In genomic region chr7:100465702-100466311, GRCh38 we compare ENCODE assay signal across 8 cellular contexts. TPM values are rescaled to one million over a fixed set of nuclear protein-coding genes. Genes with fewer than 3 reads are reported as not detected.
DNase-seq lines count a peak whose midpoint lies in the region; ATAC-seq and TF ChIP-seq lines count a peak whose summit lies in the region.

No MANE protein-coding gene starts in this region.

- peak; percentile 77 for TF ChIP-seq CTCF in astrocyte of the cerebellum (IDR thresholded peaks at IDR 0.05; ENCODE audit: low read depth, low read length, missing control alignments)
- TF ChIP-seq CTCF in gastrocnemius medialis (IDR thresholded peaks at IDR 0.05 in 4 of 5, conservative IDR thresholded peaks at IDR 0.05 in 1 of 5): peak; percentile 21 to 64 (median 52)

- 7% methylated on average over 17 of the region's 17 CpGs for WGBS in right cardiac atrium

- H3K9me3 ChIP-seq in ES-I3 (ENCODE audit: control insufficient read depth, insufficient read depth, low read length): no peaks in the 10 kb centered on the region
- H3K9me3 ChIP-seq in right cardiac atrium (ENCODE audit: control insufficient read depth, low read length): no peaks in the 10 kb centered on the region
- H3K9me3 ChIP-seq in gastrocnemius medialis: no peaks in the 10 kb centered on the region

- peak; percentile 86 to 89 for ATAC-seq in right cardiac atrium
- peak; percentile 72 to 81 for ATAC-seq in gastrocnemius medialis
- ATAC-seq in HG02852 (IDR thresholded peaks at IDR 0.05; ENCODE audit: unreplicated experiment): no peak

- no peak overlapping the region for H3K4me3 ChIP-seq in astrocyte of the cerebellum (ENCODE audit: low read depth, low read length)
- no peak overlapping the region for H3K4me3 ChIP-seq in right cardiac atrium (ENCODE audit: low read length)
- peak overlapping the region in 1 of 4 donors; percentile 28 for H3K4me3 ChIP-seq in gastrocnemius medialis

- DNase-seq in NCI-H1930 (lab: John Stamatoyannopoulos, UW): peak; percentile 63 to 78
- peak; percentile 28 for DNase-seq in astrocyte of the cerebellum (ENCODE audit: low read depth)
- DNase-seq in right cardiac atrium: peak; percentile 82 to 94 (median 93)
- peak in 1 of 2 donors; percentile 72 for DNase-seq in gastrocnemius medialis
- DNase-seq in activated effector memory CD4-positive, alpha-beta T cell treated with anti-CD3 and anti-CD28 coated beads, Interleukin-2, amount 50 U/mL, for 16 hours: no peak
- DNase-seq in activated gamma-delta T cell treated with Interleukin-2 at 50 U/mL for 16 hours: no peak

- no peaks in the 10 kb centered on the region for H3K36me3 ChIP-seq in ES-I3 (ENCODE audit: insufficient read depth, low read length)
- peaks cover 0 to 4% of the 10 kb centered on the region in 2 donors for H3K36me3 ChIP-seq in gastrocnemius medialis

- in situ Hi-C loops in astrocyte of the cerebellum (cut with HindIII; ENCODE audit: low sequenced_read_pairs) (no loop called here), gastrocnemius medialis (cut with MboI; ENCODE audit: low sequenced_read_pairs in 4 of 4) (loop anchor here in 3 of 4 donors (25.0 kb wide), 3 partner anchors 96 to 396 kb away; partner anchors contain the start of genes SLC12A9 (in 2 of the 3), TRIP6 (in 2 of the 3), EPO (in 1 of the 3) and POP7 (in 1 of the 3))

- H3K27me3 ChIP-seq in right cardiac atrium (ENCODE audit: control insufficient read depth, insufficient read depth) (no peaks in the 10 kb centered on the region), gastrocnemius medialis (no peaks in the 10 kb centered on the region)

- peaks cover 4% of the 10 kb centered on the region; the same call in 1 of the 2 replicates for H3K4me1 ChIP-seq in ES-I3 (ENCODE audit: insufficient read depth, low read length)
- H3K4me1 ChIP-seq in right cardiac atrium (ENCODE audit: control insufficient read depth, insufficient read depth, low read length): peaks cover 3% of the 10 kb centered on the region
- peaks cover 4 to 13% of the 10 kb centered on the region in 2 donors for H3K4me1 ChIP-seq in gastrocnemius medialis

- H3K27ac ChIP-seq in right cardiac atrium (ENCODE audit: low read length) (peak overlapping the region; percentile 69), gastrocnemius medialis (peak overlapping the region in 2 of 4 donors; percentile 7 to 53)

- intact Hi-C loops in right cardiac atrium (cut with DNase I) (loop anchor here (5.0 to 10.0 kb wide), 4 partner anchors 91 to 229 kb away; partner anchors contain the start of gene GIGYF1 (in 2 of the 4)), gastrocnemius medialis (cut with DNase I; ENCODE audit: low total_unique reads) (loop anchor here (5.0 kb wide), 1 partner anchor 261 kb away; no protein-coding TSS in a partner anchor)

- TF ChIP-seq POLR2A in gastrocnemius medialis (IDR thresholded peaks at IDR 0.05): no peak

- H3K9ac ChIP-seq in ES-I3 (ENCODE audit: low read depth, low read length): peak overlapping the region; percentile 36; the same call in 1 of the 2 replicates

RNA-seq across cellular contexts. Expression of gene SPACDR, which starts 1.7 kb away (rescaled TPM):
- total RNA-seq in right cardiac atrium: under 1 TPM in 1 of 4 donors, not detected in 3; 0.44 TPM
- polyA plus RNA-seq in right cardiac atrium: 0.11 TPM
- total RNA-seq in gastrocnemius medialis: under 1 TPM in 1 of 4 donors, not detected in 3; 0.29 TPM

RNA-seq across cellular contexts. Expression of gene TSC22D4, which starts 13.2 kb away (rescaled TPM):
- total RNA-seq in right cardiac atrium (10 to 100 TPM; 36.7 to 63.6 (median 48.6) TPM), gastrocnemius medialis (10 to 100 TPM; 14.3 to 25.5 (median 21.2) TPM)
- polyA plus RNA-seq in right cardiac atrium: 61.2 TPM

RNA-seq across cellular contexts. Expression of gene NYAP1, which starts 17.9 kb away (rescaled TPM):
- total RNA-seq in right cardiac atrium (1 to 10 TPM in 1 of 4 donors, under 1 TPM in 3; 0.39 to 1.1 (median 0.65) TPM), gastrocnemius medialis (under 1 TPM in 1 of 4 donors, not detected in 3; 0.29 TPM)
- 0.79 TPM for polyA plus RNA-seq in right cardiac atrium

RNA-seq across cellular contexts. Expression of gene PPP1R35, which starts 29.5 kb away (rescaled TPM):
- total RNA-seq in right cardiac atrium (10 to 100 TPM; 14.8 to 17.7 (median 16.5) TPM), gastrocnemius medialis (10 to 100 TPM in 3 of 4 donors, 1 to 10 TPM in 1; 5.1 to 16.0 (median 13.0) TPM)
- 20.3 TPM for polyA plus RNA-seq in right cardiac atrium

RNA-seq across cellular contexts. Expression of gene MEPCE, which starts 36.2 kb away (rescaled TPM):
- total RNA-seq in right cardiac atrium: 10 to 100 TPM; 18.7 to 24.6 (median 23.2) TPM
- 20.4 TPM for polyA plus RNA-seq in right cardiac atrium
- 10 to 100 TPM; 23.5 to 39.9 (median 28.6) TPM for total RNA-seq in gastrocnemius medialis

Comparison
In these comparisons a context has a peak if more than half of its experiments do, and no peak if none do; other contexts are left out.
1. DNase-seq: peak in NCI-H1930 (2 of 2), astrocyte of the cerebellum (single experiment) and right cardiac atrium (3 of 3); none in activated effector memory CD4-positive, alpha-beta T cell treated with anti-CD3 and anti-CD28 coated beads, Interleukin-2, amount 50 U/mL, for 16 hours (single experiment) and activated gamma-delta T cell treated with Interleukin-2 at 50 U/mL for 16 hours (single experiment).